ENCODE assay signal across 22 cellular contexts in the genomic region with DNA sequence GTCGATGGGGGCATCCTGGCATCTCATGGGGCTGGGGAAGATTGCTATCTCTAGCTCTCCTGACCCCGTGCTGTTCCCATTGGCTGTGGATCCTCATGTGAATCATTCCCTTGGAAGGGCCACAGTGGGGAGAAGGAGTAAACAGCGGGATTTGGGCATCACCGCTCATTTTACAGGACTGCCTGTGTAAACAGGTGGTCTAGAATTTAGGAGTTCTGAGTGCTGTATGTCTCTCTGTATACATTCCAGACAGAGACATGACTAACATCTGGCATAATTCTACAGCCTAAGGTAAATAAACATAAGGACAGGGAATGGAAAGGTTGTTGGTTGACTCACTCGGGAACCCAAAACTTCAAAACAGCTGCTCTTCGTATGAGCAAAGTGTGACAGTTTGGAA.
DNase-seq lines count a peak whose midpoint lies in the region; ATAC-seq and TF ChIP-seq lines count a peak whose summit lies in the region.
"Had no signal": no experiment of that assay in that cellular context is flagged by ENCODE, and none has a peak within 500 bp of the region (broad histone marks: within the 10 kb centered on the region; RNA-seq: fewer than 3 reads in every experiment).

No MANE protein-coding gene starts in this region.

- peaks cover 28% of the 10 kb centered on the region for H3K4me1 ChIP-seq in adipocyte (ENCODE audit: control insufficient read depth, insufficient read depth, low read length)
- H3K4me1 ChIP-seq in foreskin keratinocyte = no peaks in the 10 kb centered on the region
- H3K4me1 ChIP-seq: Caco-2, gastrocnemius medialis had no signal

- H3K4me3 Mint-ChIP-seq in activated T-cell treated with anti-CD3 and anti-CD28 coated beads, Interleukin-2, amount 50 U/mL, for 72 hours = no peak overlapping the region
- H3K4me3 Mint-ChIP-seq: activated T-cell treated with anti-CD3 and anti-CD28 coated beads, Interleukin-2, amount 50 U/mL, for 4 hours; memory B cell had no signal

- TF ChIP-seq CTCF in foreskin keratinocyte (conservative IDR thresholded peaks at IDR 0.05) = no peak

- peak; percentile 67 for DNase-seq in A172 (ENCODE audit: low spot score)
- peak; percentile 98 for DNase-seq in HCEC 1CT
- peak; percentile 82 for DNase-seq in adipocyte (ENCODE audit: low read depth)
- peak; percentile 23 to 58 for DNase-seq in foreskin keratinocyte
- DNase-seq in activated T-cell treated with anti-CD3 and anti-CD28 coated beads, Interleukin-2, amount 50 U/mL, for 72 hours = no peak
- DNase-seq in HK-2 (ENCODE audit: unreplicated experiment) = no peak
- no peak for DNase-seq in NCI-H1694 (lab: John Stamatoyannopoulos, UW)
- DNase-seq: activated T-cell treated with anti-CD3 and anti-CD28 coated beads, Interleukin-2, amount 50 U/mL, for 4 hours; amygdala; Caco-2; gastrocnemius medialis; H7; Karpas-422; NCI-H1436 treated with DMSO at 0.1 percent for 48 hours; NCI-H446 treated with DMSO at 0.1 percent for 48 hours; RPMI8226; stimulated activated naive CD8-positive, alpha-beta T cell treated with anti-CD3 and anti-CD28 coated beads, Interleukin-15, Interleukin-2, amounts not matched to agents 100 U/mL and 50 U/mL, for 24 hours had no signal

- H3K27me3 Mint-ChIP-seq in activated T-cell treated with anti-CD3 and anti-CD28 coated beads, Interleukin-2, amount 50 U/mL, for 72 hours (ENCODE audit: low read depth) = peaks cover 59% of the 10 kb centered on the region

- H3K9me3 Mint-ChIP-seq in activated T-cell treated with anti-CD3 and anti-CD28 coated beads, Interleukin-2, amount 50 U/mL, for 72 hours = no peaks in the 10 kb centered on the region
- H3K9me3 Mint-ChIP-seq: activated T-cell treated with anti-CD3 and anti-CD28 coated beads, Interleukin-2, amount 50 U/mL, for 4 hours had no signal

- no peaks in the 10 kb centered on the region for H3K36me3 Mint-ChIP-seq in activated T-cell treated with anti-CD3 and anti-CD28 coated beads, Interleukin-2, amount 50 U/mL, for 72 hours (ENCODE audit: insufficient read depth in 2 of 2)
- H3K36me3 Mint-ChIP-seq: memory B cell had no signal

- H3K27me3 ChIP-seq in adipocyte (replicated peaks; ENCODE audit: control insufficient read depth, insufficient read depth, low read length) (no peaks in the 10 kb centered on the region), foreskin keratinocyte (peaks cover 6% of the 10 kb centered on the region)
- H3K27me3 ChIP-seq: gastrocnemius medialis had no signal

- no peak overlapping the region for H3K27ac Mint-ChIP-seq in activated T-cell treated with anti-CD3 and anti-CD28 coated beads, Interleukin-2, amount 50 U/mL, for 72 hours
- H3K27ac Mint-ChIP-seq: memory B cell had no signal

- peaks cover 7% of the 10 kb centered on the region for H3K9me3 ChIP-seq in adipocyte (ENCODE audit: control insufficient read depth, low read length)
- H3K9me3 ChIP-seq: Caco-2, gastrocnemius medialis, neutrophil had no signal

- H3K9ac ChIP-seq in adipocyte (ENCODE audit: low read length) = no peak overlapping the region

- no peak overlapping the region for H3K27ac ChIP-seq in foreskin keratinocyte
- H3K27ac ChIP-seq: gastrocnemius medialis, HL-60, neutrophil had no signal

- peaks cover 5% of the 10 kb centered on the region for H3K4me1 Mint-ChIP-seq in activated T-cell treated with anti-CD3 and anti-CD28 coated beads, Interleukin-2, amount 50 U/mL, for 72 hours (ENCODE audit: low read depth)
- H3K4me1 Mint-ChIP-seq: memory B cell had no signal

- no peaks in the 10 kb centered on the region for H3K36me3 ChIP-seq in adipocyte (ENCODE audit: control insufficient read depth, insufficient read depth, low read length, severe bottlenecking)
- H3K36me3 ChIP-seq: gastrocnemius medialis, neutrophil had no signal

- H3K4me3 ChIP-seq in adipocyte (ENCODE audit: low read length) = no peak overlapping the region
- H3K4me3 ChIP-seq: gastrocnemius medialis, skin epidermis had no signal

- ATAC-seq in foreskin keratinocyte = peak; percentile 20
- ATAC-seq in activated T-cell treated with anti-CD3 and anti-CD28 coated beads, Interleukin-2, amount 50 U/mL, for 72 hours (replicated peaks in 1 of 2) = no peak
- no peak for ATAC-seq in GM18907 (IDR thresholded peaks at IDR 0.05; ENCODE audit: unreplicated experiment)
- ATAC-seq: activated T-cell treated with anti-CD3 and anti-CD28 coated beads, Interleukin-2, amount 50 U/mL, for 4 hours; gastrocnemius medialis; stimulated activated naive CD8-positive, alpha-beta T cell treated with anti-CD3 and anti-CD28 coated beads, Interleukin-15, Interleukin-2, amounts not matched to agents 100 U/mL and 50 U/mL, for 24 hours had no signal

Comparison
In these comparisons a context has a peak if more than half of its experiments do, and no peak if none do; other contexts are left out.
1. DNase-seq: peak in A172 (single experiment), HCEC 1CT (single experiment), adipocyte (single experiment) and foreskin keratinocyte (2 of 2); none in activated T-cell treated with anti-CD3 and anti-CD28 coated beads, Interleukin-2, amount 50 U/mL, for 72 hours (0 of 2), HK-2 (single experiment) and NCI-H1694 (single experiment).